Comparison of ENCODE assay signal across 8 cellular contexts in genomic region chr5:178152491-178153444, GRCh38. TPM values are rescaled to one million over a fixed set of nuclear protein-coding genes. Genes with fewer than 3 reads are reported as not detected.
A peak's percentile ranks its signal among the peaks of the same experiment; 100 is the strongest.
DNase-seq lines count a peak whose midpoint lies in the region; ATAC-seq, FAIRE-seq and TF ChIP-seq lines count a peak whose summit lies in the region.

No MANE protein-coding gene starts in this region.

- peak; percentile 66 for FAIRE-seq in GM19239 (lab: Jason Lieb, UNC)
- no peak for FAIRE-seq in urothelium cell line (lab: Jason Lieb, UNC)

- DNase-seq in GM19239 (ENCODE audit: insufficient read length, low spot score) (no peak), SK-N-MC (ENCODE audit: low read depth, low spot score) (no peak), fibroblast of villous mesenchyme (ENCODE audit: low read depth) (peak; percentile 26), skeletal muscle cell (ENCODE audit: low read depth) (no peak), urothelium cell line (ENCODE audit: low spot score) (no peak), NCI-H2196 treated with DMSO at 0.1 percent for 48 hours (lab: John Stamatoyannopoulos, UW; ENCODE audit: unreplicated experiment) (no peak), dermis blood vessel endothelial cell (no peak)

- ATAC-seq in GM19455 (IDR thresholded peaks at IDR 0.05; ENCODE audit: unreplicated experiment), result no peak

- H3K9ac ChIP-seq in SK-N-MC (ENCODE audit: insufficient read length), result peak overlapping the region; percentile 80

- TF ChIP-seq CTCF in fibroblast of villous mesenchyme (IDR thresholded peaks at IDR 0.05; ENCODE audit: insufficient read depth, low read depth, low read length), result no peak

- H3K27ac ChIP-seq in SK-N-MC, result no peak overlapping the region

- no peaks in the 10 kb centered on the region for H3K9me3 ChIP-seq in SK-N-MC (ENCODE audit: low read depth, low read length)

- H3K4me3 ChIP-seq in SK-N-MC (peak overlapping the region; percentile 84), fibroblast of villous mesenchyme (ENCODE audit: low read depth, low read length) (peak overlapping the region; percentile 76), skeletal muscle cell (ENCODE audit: low read depth, low read length) (peak overlapping the region; percentile 58)

- peaks cover 48% of the 10 kb centered on the region for H3K36me3 ChIP-seq in SK-N-MC (ENCODE audit: insufficient read depth, low read length)

RNA-seq across cellular contexts. Expression of gene NHP2, which starts 0.9 kb away (rescaled TPM):
- 88.1 and 102 TPM in 2 replicates for total RNA-seq in fibroblast of villous mesenchyme
- total RNA-seq in dermis blood vessel endothelial cell, result 148 and 175 TPM in 2 replicates

RNA-seq across cellular contexts. Expression of gene RMND5B, which starts 22.0 kb away (rescaled TPM):
- total RNA-seq in fibroblast of villous mesenchyme, result 22.0 and 22.9 TPM in 2 replicates
- 42.7 and 51.3 TPM in 2 replicates for total RNA-seq in dermis blood vessel endothelial cell

RNA-seq across cellular contexts. Expression of gene GMCL2, which starts 34.4 kb away (rescaled TPM):
- total RNA-seq in fibroblast of villous mesenchyme (not detected in 2 replicates), dermis blood vessel endothelial cell (not detected in 2 replicates)

RNA-seq across cellular contexts. Expression of gene N4BP3, which starts 39.4 kb away (rescaled TPM):
- total RNA-seq in fibroblast of villous mesenchyme (0.43 and 0.64 TPM in 2 replicates), dermis blood vessel endothelial cell (43.9 and 49.4 TPM in 2 replicates)

RNA-seq across cellular contexts. Expression of gene HNRNPAB, which starts 51.6 kb away (rescaled TPM):
- 52.8 and 63.5 TPM in 2 replicates for total RNA-seq in fibroblast of villous mesenchyme
- total RNA-seq in dermis blood vessel endothelial cell, result 55.0 and 64.6 TPM in 2 replicates
